Comparison of ENCODE assay signal across 22 cellular contexts in the genomic region with DNA sequence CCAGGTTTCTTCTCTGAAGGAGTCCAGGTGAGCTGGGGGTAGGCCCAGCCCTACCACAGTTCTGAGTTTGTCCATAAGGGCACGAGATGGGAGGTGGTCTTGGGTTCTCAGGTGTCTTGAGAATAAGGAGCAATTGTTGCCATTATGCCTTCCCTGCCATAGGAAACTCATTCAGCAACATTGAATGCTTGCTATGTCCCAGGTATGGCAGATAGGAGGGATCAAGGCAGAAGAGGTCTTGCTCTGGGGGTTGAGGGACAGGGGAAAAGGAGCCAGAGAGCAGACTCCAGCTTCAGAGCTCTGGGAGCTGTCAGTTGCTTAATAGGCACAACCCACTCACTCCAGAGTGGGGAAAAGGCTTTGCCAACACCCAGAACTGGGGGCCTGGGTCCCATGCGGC. TPM values are rescaled to one million over a fixed set of nuclear protein-coding genes. Genes with fewer than 3 reads are reported as not detected.
DNase-seq lines count a peak whose midpoint lies in the region; ATAC-seq, FAIRE-seq and TF ChIP-seq lines count a peak whose summit lies in the region.
"Had no signal": no experiment of that assay in that cellular context is flagged by ENCODE, and none has a peak within 500 bp of the region (broad histone marks: within the 10 kb centered on the region; RNA-seq: fewer than 3 reads in every experiment).

No MANE protein-coding gene starts in this region.

- peak overlapping the region; percentile 68 for H3K9ac ChIP-seq in adipocyte (ENCODE audit: low read length)
- H3K9ac ChIP-seq: BLaER1 treated with 17β-estradiol and CSF1 and Interleukin-3, amounts not matched to agents 10 nM and 100 nM; KMS-11 had no signal

- no peak for ATAC-seq in GM21367 (IDR thresholded peaks at IDR 0.05; ENCODE audit: unreplicated experiment)
- ATAC-seq: stimulated activated naive CD8-positive, alpha-beta T cell treated with anti-CD3 and anti-CD28 coated beads, Interleukin-15, amount 100 ng/mL, for 72 hours had no signal

- H3K4me1 Mint-ChIP-seq in endothelial cell (ENCODE audit: unreplicated experiment), result peaks cover 39% of the 10 kb centered on the region
- peaks cover 6% of the 10 kb centered on the region for H3K4me1 Mint-ChIP-seq in neural crest cell

- whole genome bisulfite sequencing in thyroid gland, 2 donors, result 83 to 92% methylated on average over 2 of the region's 2 CpGs

- peaks cover 16% of the 10 kb centered on the region for H3K36me3 ChIP-seq in adipocyte (ENCODE audit: control insufficient read depth, insufficient read depth, low read length, severe bottlenecking)
- H3K36me3 ChIP-seq in thyroid gland, result peaks cover 18 to 26% of the 10 kb centered on the region in 2 donors
- H3K36me3 ChIP-seq: ovary had no signal

- DNase-seq in adipocyte (ENCODE audit: low read depth) (no peak), endothelial cell (ENCODE audit: low spot score) (no peak), neural crest cell (ENCODE audit: low read depth, low spot score) (no peak), thyroid gland (no peak), midbrain (lab: John Stamatoyannopoulos, UW) (no peak), urothelium cell line (ENCODE audit: low spot score) (no peak), retina (no peak)
- DNase-seq: activated CD4-positive, alpha-beta T cell treated with anti-CD3 and anti-CD28 coated beads for 1 hour; activated CD8-positive, alpha-beta memory T cell treated with anti-CD3 and anti-CD28 coated beads, Interleukin-2, amount 50 U/mL, for 4 hours; activated naive CD4-positive, alpha-beta T cell; effector CD8-positive, alpha-beta T cell; foreskin keratinocyte; NCI-H1417; SHP77 treated with DMSO at 0.1 percent for 48 hours; stimulated activated naive CD8-positive, alpha-beta T cell treated with anti-CD3 and anti-CD28 coated beads, Interleukin-15, amount 100 ng/mL, for 72 hours had no signal

- H3K4me3 Mint-ChIP-seq in endothelial cell (ENCODE audit: unreplicated experiment), result peak overlapping the region; percentile 37
- peak overlapping the region; percentile 19 for H3K4me3 Mint-ChIP-seq in neural crest cell
- H3K4me3 Mint-ChIP-seq: memory B cell; stimulated activated naive CD8-positive, alpha-beta T cell treated with anti-CD3 and anti-CD28 coated beads, Interleukin-15, amount 100 ng/mL, for 72 hours had no signal

- H3K4me3 ChIP-seq in adipocyte (ENCODE audit: low read length) (no peak overlapping the region), thyroid gland (replicated peaks in 1 of 3) (no peak overlapping the region)
- H3K4me3 ChIP-seq: BLaER1 treated with 17β-estradiol and CSF1 and Interleukin-3, amounts not matched to agents 10 nM and 100 nM; ovary had no signal

- peaks cover 56% of the 10 kb centered on the region for H3K4me1 ChIP-seq in adipocyte (ENCODE audit: control insufficient read depth, insufficient read depth, low read length)
- peaks cover 18 to 22% of the 10 kb centered on the region in 2 donors for H3K4me1 ChIP-seq in thyroid gland
- H3K4me1 ChIP-seq: foreskin keratinocyte had no signal

- H3K9me3 Mint-ChIP-seq in endothelial cell (ENCODE audit: unreplicated experiment) (no peaks in the 10 kb centered on the region), neural crest cell (no peaks in the 10 kb centered on the region)
- H3K9me3 Mint-ChIP-seq: memory B cell; stimulated activated naive CD8-positive, alpha-beta T cell treated with anti-CD3 and anti-CD28 coated beads, Interleukin-15, amount 100 ng/mL, for 72 hours had no signal

- H3K36me3 Mint-ChIP-seq in endothelial cell (ENCODE audit: low read depth, unreplicated experiment), result peaks cover 38% of the 10 kb centered on the region
- no peaks in the 10 kb centered on the region for H3K36me3 Mint-ChIP-seq in neural crest cell (ENCODE audit: low read depth)

- no peaks in the 10 kb centered on the region for H3K27me3 ChIP-seq in adipocyte (replicated peaks; ENCODE audit: control insufficient read depth, insufficient read depth, low read length)
- H3K27me3 ChIP-seq in thyroid gland, result no peaks in the 10 kb centered on the region
- H3K27me3 ChIP-seq: foreskin keratinocyte, ovary had no signal

- H3K27ac ChIP-seq in thyroid gland, result peak overlapping the region; percentile 30 to 68 (median 58)
- H3K27ac ChIP-seq: BLaER1 treated with 17β-estradiol and CSF1 and Interleukin-3, amounts not matched to agents 10 nM and 100 nM; foreskin keratinocyte; KMS-11 had no signal

- peaks cover 23% of the 10 kb centered on the region for H3K27me3 Mint-ChIP-seq in endothelial cell (ENCODE audit: unreplicated experiment)
- H3K27me3 Mint-ChIP-seq in neural crest cell (ENCODE audit: low read depth), result peaks cover 14% of the 10 kb centered on the region
- H3K27me3 Mint-ChIP-seq: memory B cell; stimulated activated naive CD8-positive, alpha-beta T cell treated with anti-CD3 and anti-CD28 coated beads, Interleukin-15, amount 100 ng/mL, for 72 hours had no signal

- H3K27ac Mint-ChIP-seq in endothelial cell (ENCODE audit: unreplicated experiment) (no peak overlapping the region), neural crest cell (ENCODE audit: unreplicated experiment) (no peak overlapping the region)
- H3K27ac Mint-ChIP-seq: memory B cell had no signal

- TF ChIP-seq POLR2A in thyroid gland (IDR thresholded peaks at IDR 0.05), result no peak

- TF ChIP-seq CTCF in endothelial cell (IDR thresholded peaks at IDR 0.05; ENCODE audit: unreplicated experiment) (no peak), neural crest cell (conservative IDR thresholded peaks at IDR 0.05) (no peak), thyroid gland (IDR thresholded peaks at IDR 0.05) (no peak)

- intact Hi-C loops in thyroid gland (cut with DNase I), result loop anchor here (5.0 kb wide), 1 partner anchor 49 kb away; no protein-coding TSS in a partner anchor

- FAIRE-seq in urothelium cell line (lab: Jason Lieb, UNC), result no peak
- FAIRE-seq: GM18507 had no signal

- H3K9me3 ChIP-seq in adipocyte (ENCODE audit: control insufficient read depth, low read length) (no peaks in the 10 kb centered on the region), thyroid gland (no peaks in the 10 kb centered on the region)
- H3K9me3 ChIP-seq: BLaER1 treated with 17β-estradiol and CSF1 and Interleukin-3, amounts not matched to agents 10 nM and 100 nM; ovary had no signal

RNA-seq across cellular contexts. Expression of a gene that starts 4.3 kb away (rescaled TPM):
- total RNA-seq in endothelial cell (ENCODE audit: unreplicated experiment) (35.4 TPM), neural crest cell (9.1 and 10.1 TPM in 2 replicates), thyroid gland (100 to 1,000 TPM; 208 to 501 (median 314) TPM)

RNA-seq across cellular contexts. Expression of a gene that starts 19.7 kb away (rescaled TPM):
- 2.8 TPM for total RNA-seq in endothelial cell (ENCODE audit: unreplicated experiment)
- total RNA-seq in neural crest cell, result 4.5 and 4.7 TPM in 2 replicates
- total RNA-seq in thyroid gland, result 100 to 1,000 TPM; 180 to 665 (median 442) TPM
- total RNA-seq: T-helper 2 cell treated with Interferon-gamma antibody and Interleukin-4, amounts not matched to agents 100 ng/mL and 5 ng/mL, for 36 hours had no signal

RNA-seq across cellular contexts. Expression of a gene that starts 22.0 kb away (rescaled TPM):
- 736 TPM for total RNA-seq in endothelial cell (ENCODE audit: unreplicated experiment)
- total RNA-seq in neural crest cell, result 53.8 and 55.0 TPM in 2 replicates
- 10 to 100 TPM; 46.2 to 60.3 (median 54.2) TPM for total RNA-seq in thyroid gland

RNA-seq across cellular contexts. Expression of a gene that starts 37.2 kb away (rescaled TPM):
- total RNA-seq in endothelial cell (ENCODE audit: unreplicated experiment) (2.8 TPM), neural crest cell (24.3 and 24.7 TPM in 2 replicates), thyroid gland (1 to 10 TPM in 1 of 4 donors, under 1 TPM in 2, not detected in 1; 0.22 to 1.9 (median 0.83) TPM)
- total RNA-seq: T-helper 2 cell treated with Interferon-gamma antibody and Interleukin-4, amounts not matched to agents 100 ng/mL and 5 ng/mL, for 36 hours had no signal

RNA-seq across cellular contexts. Expression of a gene that starts 56.9 kb away (rescaled TPM):
- 30.9 TPM for total RNA-seq in endothelial cell (ENCODE audit: unreplicated experiment)
- 31.7 and 33.8 TPM in 2 replicates for total RNA-seq in neural crest cell
- 10 to 100 TPM; 56.0 to 63.1 (median 58.1) TPM for total RNA-seq in thyroid gland

Comparison
In these comparisons a context has a peak if more than half of its experiments do, and no peak if none do; other contexts are left out.
1. RNA of a gene that starts 19.7 kb away (total RNA-seq): 180 to 665 TPM in thyroid gland; 4.5 to 4.7 TPM in neural crest cell and 2.8 TPM in endothelial cell (single experiment); every median in the first group is over 10 times any median in the second.
2. RNA of a gene that starts 22.0 kb away (total RNA-seq): 736 TPM in endothelial cell (single experiment); 46.2 to 60.3 TPM in thyroid gland and 53.8 to 55.0 TPM in neural crest cell; every median in the first group is over 10 times any median in the second.